10 cellular contexts compared by ENCODE assay signal in the genomic region with DNA sequence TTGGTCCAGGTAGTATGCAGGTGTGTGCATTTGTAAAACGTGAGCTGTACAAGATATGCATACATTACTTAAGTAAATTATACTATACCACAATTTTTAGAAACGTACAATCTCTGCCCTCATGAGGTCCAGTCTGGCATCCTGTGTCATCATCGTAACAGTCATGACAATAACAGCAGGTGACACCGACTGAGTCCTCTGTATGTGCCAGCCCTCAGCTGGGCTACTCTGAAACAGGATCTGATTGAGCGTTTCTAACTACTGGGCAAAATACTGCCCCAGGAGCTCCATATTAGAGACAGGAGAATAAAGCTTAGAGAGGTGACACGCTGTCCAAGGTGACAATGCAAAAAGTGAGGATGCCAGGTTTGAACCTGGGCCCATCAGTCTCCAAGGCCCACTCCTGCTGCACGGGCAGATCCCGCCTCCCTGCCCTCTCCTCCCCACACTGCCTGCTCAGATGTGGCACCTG. TPM values are rescaled to one million over a fixed set of nuclear protein-coding genes. Genes with fewer than 3 reads are reported as not detected.
A peak's percentile ranks its signal among the peaks of the same experiment; 100 is the strongest.
DNase-seq lines count a peak whose midpoint lies in the region; ATAC-seq and TF ChIP-seq lines count a peak whose summit lies in the region.
"Had no signal": no experiment of that assay in that cellular context is flagged by ENCODE, and none has a peak within 500 bp of the region (broad histone marks: within the 10 kb centered on the region; RNA-seq: fewer than 3 reads in every experiment).

No MANE protein-coding gene starts in this region.

- H3K9me3 ChIP-seq in right lobe of liver (no peaks in the 10 kb centered on the region), transverse colon (no peaks in the 10 kb centered on the region)

- H3K4me3 ChIP-seq in right lobe of liver = no peak overlapping the region
- H3K4me3 ChIP-seq in transverse colon = no peak overlapping the region

- no peak for TF ChIP-seq POLR2A in right lobe of liver (IDR thresholded peaks at IDR 0.05)
- TF ChIP-seq POLR2A in transverse colon (IDR thresholded peaks at IDR 0.05) = no peak

- peaks cover 95% of the 10 kb centered on the region for H3K4me1 Mint-ChIP-seq in activated naive CD4-positive, alpha-beta T cell treated with anti-CD3 and anti-CD28 coated beads, Interleukin-2, amount 50 U/mL, for 24 hours
- H3K4me1 Mint-ChIP-seq in T-cell = peaks cover 88 to 92% (median 92%) of the 10 kb centered on the region in 3 donors

- peaks cover 0 to 96% (median 53%) of the 10 kb centered on the region in 4 donors for H3K4me1 ChIP-seq in right lobe of liver
- peaks cover 88 to 98% (median 97%) of the 10 kb centered on the region in 4 donors for H3K4me1 ChIP-seq in transverse colon

- intact Hi-C loops in right lobe of liver (cut with DNase I) = loop anchor here in 1 of 2 donors (10.0 kb wide), 1 partner anchor 73 kb away; no protein-coding TSS in a partner anchor
- intact Hi-C loops in transverse colon (cut with DNase I; ENCODE audit: low total_unique reads) = no loop called here

- TF ChIP-seq CTCF in right lobe of liver (IDR thresholded peaks at IDR 0.05) (no peak), transverse colon (IDR thresholded peaks at IDR 0.05) (no peak)

- in situ Hi-C loops in transverse colon (cut with MboI; ENCODE audit: low pct_ligation_motif_present in 1 of 4, low pct_unique_long_range_greater_than_20kb in 1 of 4, low sequenced_read_pairs in 3 of 4) = no loop called here

- POLR2A ChIA-PET in T-cell (lab: Charles Lee) = no interaction called here

- DNase-seq in activated naive CD4-positive, alpha-beta T cell treated with anti-CD3 and anti-CD28 coated beads, Interleukin-2, amount 50 U/mL, for 16 hours = no peak
- no peak for DNase-seq in T-cell
- no peak for DNase-seq in right lobe of liver
- no peak for DNase-seq in transverse colon
- DNase-seq: activated T-cell treated with anti-CD3 and anti-CD28 coated beads for 4 hours; naive thymus-derived CD8-positive, alpha-beta T cell had no signal

- H3K27me3 Mint-ChIP-seq in activated naive CD4-positive, alpha-beta T cell treated with anti-CD3 and anti-CD28 coated beads, Interleukin-2, amount 50 U/mL, for 24 hours = no peaks in the 10 kb centered on the region
- no peaks in the 10 kb centered on the region for H3K27me3 Mint-ChIP-seq in T-cell
- H3K27me3 Mint-ChIP-seq: naive thymus-derived CD8-positive, alpha-beta T cell had no signal

- no peak overlapping the region for H3K4me3 Mint-ChIP-seq in activated naive CD4-positive, alpha-beta T cell treated with anti-CD3 and anti-CD28 coated beads, Interleukin-2, amount 50 U/mL, for 24 hours
- peak overlapping the region in 1 of 3 donors; percentile 17 for H3K4me3 Mint-ChIP-seq in T-cell

- no peak for ATAC-seq in T-cell (replicated peaks in 1 of 4)
- ATAC-seq in right lobe of liver = no peak
- ATAC-seq in GM18498 (IDR thresholded peaks at IDR 0.05; ENCODE audit: unreplicated experiment) = no peak
- no peak for ATAC-seq in GM19452 (IDR thresholded peaks at IDR 0.05; ENCODE audit: unreplicated experiment)
- ATAC-seq in GM21390 (IDR thresholded peaks at IDR 0.05; ENCODE audit: unreplicated experiment) = no peak
- ATAC-seq: naive thymus-derived CD8-positive, alpha-beta T cell had no signal

- no peaks in the 10 kb centered on the region for H3K27me3 ChIP-seq in right lobe of liver
- H3K27me3 ChIP-seq in transverse colon = no peaks in the 10 kb centered on the region

- peak overlapping the region; percentile 23 for H3K27ac Mint-ChIP-seq in activated naive CD4-positive, alpha-beta T cell treated with anti-CD3 and anti-CD28 coated beads, Interleukin-2, amount 50 U/mL, for 24 hours
- peak overlapping the region; percentile 31 to 99 for H3K27ac Mint-ChIP-seq in T-cell

- H3K36me3 ChIP-seq in right lobe of liver (no peaks in the 10 kb centered on the region), transverse colon (no peaks in the 10 kb centered on the region)

- CTCF ChIA-PET in T-cell (lab: Charles Lee) = interaction anchor here (0.9 to 1.6 kb wide), 6 partner anchors 47 to 83 kb away, joined by 3 to 5 read pairs (median 4); a partner anchor contains a TSS

- H3K36me3 Mint-ChIP-seq in activated naive CD4-positive, alpha-beta T cell treated with anti-CD3 and anti-CD28 coated beads, Interleukin-2, amount 50 U/mL, for 24 hours = peaks cover 5% of the 10 kb centered on the region
- H3K36me3 Mint-ChIP-seq in T-cell = no peaks in the 10 kb centered on the region
- H3K36me3 Mint-ChIP-seq: naive thymus-derived CD8-positive, alpha-beta T cell had no signal

- 14% methylated on average over 6 of the region's 8 CpGs for WGBS in right lobe of liver (ENCODE audit: insufficient coverage, low coverage, low lambda C conversion rate, missing lambda C conversion rate)
- 53 to 57% methylated on average over 4 to 8 of the region's 8 CpGs for WGBS in transverse colon (ENCODE audit: low coverage in 1 of 2), 2 donors

- no peak for TF ChIP-seq EP300 in transverse colon (IDR thresholded peaks at IDR 0.05; ENCODE audit: low read depth)

- H3K9me3 Mint-ChIP-seq in activated naive CD4-positive, alpha-beta T cell treated with anti-CD3 and anti-CD28 coated beads, Interleukin-2, amount 50 U/mL, for 24 hours = no peaks in the 10 kb centered on the region
- no peaks in the 10 kb centered on the region for H3K9me3 Mint-ChIP-seq in T-cell
- H3K9me3 Mint-ChIP-seq: naive thymus-derived CD8-positive, alpha-beta T cell had no signal

- H3K27ac ChIP-seq in right lobe of liver (peak overlapping the region; percentile 85 to 97 (median 88)), transverse colon (peak overlapping the region; percentile 85 to 98 (median 91))

RNA-seq across cellular contexts. Expression of a gene that starts 47.2 kb away (rescaled TPM):
- total RNA-seq in T-cell (10 to 100 TPM; 81.0 to 94.5 (median 87.1) TPM), right lobe of liver (10 to 100 TPM; 39.7 to 61.3 (median 43.8) TPM), transverse colon (100 to 1,000 TPM in 3 of 4 donors, 10 to 100 TPM in 1; 55.9 to 149 (median 112) TPM)
